ENCODE assay signal across 7 cellular contexts in the genomic region with DNA sequence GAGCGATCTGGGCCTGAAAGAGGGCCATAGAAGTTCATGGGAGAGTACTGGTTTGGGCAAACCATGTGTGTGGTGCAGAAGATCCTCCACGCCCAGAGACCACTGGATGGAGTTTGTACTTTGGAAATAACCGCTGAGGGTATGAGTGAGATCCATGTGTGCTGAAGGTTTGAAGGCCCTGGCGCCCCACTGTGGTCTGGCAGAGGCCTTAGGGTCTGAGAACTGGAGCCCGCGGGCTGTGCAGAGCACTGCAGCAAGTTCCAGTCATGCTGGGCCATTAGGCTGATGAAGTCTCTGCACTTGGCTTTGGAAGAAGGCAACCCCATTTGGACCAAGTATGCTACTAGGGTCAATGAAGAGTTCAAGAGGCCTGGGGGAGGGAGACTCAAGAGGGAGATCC.
"Had no signal": no experiment of that assay in that cellular context is flagged by ENCODE, and none has a peak within 500 bp of the region (broad histone marks: within the 10 kb centered on the region; RNA-seq: fewer than 3 reads in every experiment).

No MANE protein-coding gene starts in this region.

- DNase-seq: GM23248, H9, HCEC 1CT had no signal

- H3K4me1 Mint-ChIP-seq: IgD-negative memory B cell had no signal

- H3K9ac ChIP-seq: GM23248 had no signal

- H3K4me3 Mint-ChIP-seq: H9, IgD-negative memory B cell had no signal

- H3K4me3 ChIP-seq: GM23248 had no signal

- H3K36me3 Mint-ChIP-seq: IgD-negative memory B cell had no signal

- H3K27ac ChIP-seq: GM23248 had no signal

- H2AFZ ChIP-seq: GM23248 had no signal

- FAIRE-seq: H1, H54, HTR-8/SVneo had no signal

- H3K27ac Mint-ChIP-seq: H9, IgD-negative memory B cell had no signal
